ENCODE assay signal across 1 cellular context in the genomic region with DNA sequence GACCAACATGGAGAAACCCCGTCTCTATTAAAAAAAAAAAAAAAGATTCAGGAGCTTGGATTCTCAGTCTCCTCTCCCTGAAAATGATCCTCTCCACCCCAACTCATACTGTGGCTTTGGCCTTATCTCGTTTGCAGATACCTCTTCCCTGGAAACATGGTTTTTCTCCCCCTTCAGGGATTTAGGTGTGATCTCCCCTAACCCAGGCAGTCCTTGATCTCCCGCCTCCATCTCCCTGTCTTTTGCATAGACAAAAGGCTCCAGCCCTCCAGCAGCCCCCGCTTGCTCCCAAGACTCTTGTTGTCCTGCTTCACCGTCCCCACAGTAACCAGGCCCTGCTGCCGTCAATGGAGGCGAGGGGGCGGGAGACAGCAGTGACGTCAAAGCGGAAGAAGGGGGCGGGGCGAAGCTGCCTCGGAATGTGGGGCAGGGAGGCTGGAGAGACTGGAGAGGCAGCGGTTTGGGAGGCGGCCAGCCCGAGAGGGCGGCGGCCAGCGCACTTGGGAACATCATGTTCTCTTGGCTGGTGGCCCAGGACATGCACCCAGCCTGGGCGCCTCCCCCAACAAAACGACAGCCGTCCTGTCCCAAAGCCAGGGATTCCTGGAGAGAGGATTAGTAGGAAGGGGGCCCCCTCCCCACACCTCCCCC.
TF ChIP-seq lines count a peak whose summit lies in the region.

No MANE protein-coding gene starts in this region.

TF ChIP-seq in HepG2, 621 proteins besides CTCF, POLR2A, EP300 and RAD21 (continued from another document and continues in another):
- TF ChIP-seq PCBP2 (optimal IDR thresholded peaks at IDR 0.05; ENCODE audit: low read depth, low read length, poor library complexity, severe bottlenecking): no peak
- 0 out of 2 replicates have a peak, but pooled peaks have one; percentile 24 for TF ChIP-seq TRAFD1 (CRISPR knock-in tag; IDR thresholded peaks at IDR 0.05; ENCODE audit: borderline replicate concordance)
- peak; percentile 95 for TF ChIP-seq BCL6 (CRISPR knock-in tag; IDR thresholded peaks at IDR 0.05)
- no peak for TF ChIP-seq ZBTB49 (CRISPR knock-in tag; IDR thresholded peaks at IDR 0.05; ENCODE audit: borderline replicate concordance)
- no peak for TF ChIP-seq CSRNP1 (CRISPR knock-in tag; IDR thresholded peaks at IDR 0.05)
- TF ChIP-seq SRSF1 (optimal IDR thresholded peaks at IDR 0.05; ENCODE audit: low read depth, low read length): no peak
- TF ChIP-seq, protein P1, sequence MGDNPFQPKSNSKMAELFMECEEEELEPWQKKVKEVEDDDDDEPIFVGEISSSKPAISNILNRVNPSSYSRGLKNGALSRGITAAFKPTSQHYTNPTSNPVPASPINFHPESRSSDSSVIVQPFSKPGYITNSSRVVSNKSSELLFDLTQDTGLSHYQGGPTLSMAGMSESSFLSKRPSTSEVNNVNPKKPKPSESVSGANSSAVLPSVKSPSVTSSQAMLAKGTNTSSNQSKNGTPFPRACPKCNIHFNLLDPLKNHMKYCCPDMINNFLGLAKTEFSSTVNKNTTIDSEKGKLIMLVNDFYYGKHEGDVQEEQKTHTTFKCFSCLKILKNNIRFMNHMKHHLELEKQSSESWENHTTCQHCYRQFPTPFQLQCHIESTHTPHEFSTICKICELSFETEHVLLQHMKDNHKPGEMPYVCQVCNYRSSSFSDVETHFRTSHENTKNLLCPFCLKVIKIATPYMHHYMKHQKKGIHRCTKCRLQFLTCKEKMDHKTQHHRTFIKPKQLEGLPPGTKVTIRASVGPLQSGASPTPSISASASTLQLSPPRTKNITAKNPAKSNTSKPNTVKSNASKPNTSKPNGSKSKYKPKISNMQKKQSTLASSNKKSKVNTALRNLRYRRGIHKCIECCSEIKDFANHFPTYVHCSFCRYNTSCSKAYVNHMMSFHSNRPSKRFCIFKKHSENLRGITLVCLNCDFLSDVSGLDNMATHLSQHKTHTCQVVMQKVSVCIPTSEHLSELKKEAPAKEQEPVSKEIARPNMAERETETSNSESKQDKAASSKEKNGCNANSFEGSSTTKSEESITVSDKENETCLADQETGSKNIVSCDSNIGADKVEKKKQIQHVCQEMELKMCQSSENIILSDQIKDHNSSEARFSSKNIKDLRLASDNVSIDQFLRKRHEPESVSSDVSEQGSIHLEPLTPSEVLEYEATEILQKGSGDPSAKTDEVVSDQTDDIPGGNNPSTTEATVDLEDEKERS (CRISPR knock-in tag; IDR thresholded peaks at IDR 0.05): no peak; the same call in 1 of the 2 replicates
- no peak for TF ChIP-seq TCF12 (IDR thresholded peaks at IDR 0.05)
- no peak for TF ChIP-seq TCF12 (CRISPR knock-in tag; IDR thresholded peaks at IDR 0.05)
- no peak for TF ChIP-seq KAT8 (CRISPR knock-in tag; IDR thresholded peaks at IDR 0.05)
- no peak for TF ChIP-seq CENPBD1 (CRISPR knock-in tag; IDR thresholded peaks at IDR 0.05; ENCODE audit: borderline replicate concordance, low read depth)
- TF ChIP-seq ZNF530 (CRISPR knock-in tag; IDR thresholded peaks at IDR 0.05; ENCODE audit: low read depth): no peak
- no peak for TF ChIP-seq ZNF615 (CRISPR knock-in tag; IDR thresholded peaks at IDR 0.05; ENCODE audit: borderline replicate concordance)
- no peak for TF ChIP-seq ZNF589 (CRISPR knock-in tag; conservative IDR thresholded peaks at IDR 0.05)
- peak; percentile 43; the same call in 1 of the 2 replicates for TF ChIP-seq MXD3 (CRISPR knock-in tag; IDR thresholded peaks at IDR 0.05)
- TF ChIP-seq CENPX (CRISPR knock-in tag; IDR thresholded peaks at IDR 0.05): no peak
- no peak for TF ChIP-seq KLF16 (CRISPR knock-in tag; IDR thresholded peaks at IDR 0.05)
- TF ChIP-seq, protein P2, sequence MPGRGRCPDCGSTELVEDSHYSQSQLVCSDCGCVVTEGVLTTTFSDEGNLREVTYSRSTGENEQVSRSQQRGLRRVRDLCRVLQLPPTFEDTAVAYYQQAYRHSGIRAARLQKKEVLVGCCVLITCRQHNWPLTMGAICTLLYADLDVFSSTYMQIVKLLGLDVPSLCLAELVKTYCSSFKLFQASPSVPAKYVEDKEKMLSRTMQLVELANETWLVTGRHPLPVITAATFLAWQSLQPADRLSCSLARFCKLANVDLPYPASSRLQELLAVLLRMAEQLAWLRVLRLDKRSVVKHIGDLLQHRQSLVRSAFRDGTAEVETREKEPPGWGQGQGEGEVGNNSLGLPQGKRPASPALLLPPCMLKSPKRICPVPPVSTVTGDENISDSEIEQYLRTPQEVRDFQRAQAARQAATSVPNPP (CRISPR knock-in tag; IDR thresholded peaks at IDR 0.05): no peak
- TF ChIP-seq, protein P3, sequence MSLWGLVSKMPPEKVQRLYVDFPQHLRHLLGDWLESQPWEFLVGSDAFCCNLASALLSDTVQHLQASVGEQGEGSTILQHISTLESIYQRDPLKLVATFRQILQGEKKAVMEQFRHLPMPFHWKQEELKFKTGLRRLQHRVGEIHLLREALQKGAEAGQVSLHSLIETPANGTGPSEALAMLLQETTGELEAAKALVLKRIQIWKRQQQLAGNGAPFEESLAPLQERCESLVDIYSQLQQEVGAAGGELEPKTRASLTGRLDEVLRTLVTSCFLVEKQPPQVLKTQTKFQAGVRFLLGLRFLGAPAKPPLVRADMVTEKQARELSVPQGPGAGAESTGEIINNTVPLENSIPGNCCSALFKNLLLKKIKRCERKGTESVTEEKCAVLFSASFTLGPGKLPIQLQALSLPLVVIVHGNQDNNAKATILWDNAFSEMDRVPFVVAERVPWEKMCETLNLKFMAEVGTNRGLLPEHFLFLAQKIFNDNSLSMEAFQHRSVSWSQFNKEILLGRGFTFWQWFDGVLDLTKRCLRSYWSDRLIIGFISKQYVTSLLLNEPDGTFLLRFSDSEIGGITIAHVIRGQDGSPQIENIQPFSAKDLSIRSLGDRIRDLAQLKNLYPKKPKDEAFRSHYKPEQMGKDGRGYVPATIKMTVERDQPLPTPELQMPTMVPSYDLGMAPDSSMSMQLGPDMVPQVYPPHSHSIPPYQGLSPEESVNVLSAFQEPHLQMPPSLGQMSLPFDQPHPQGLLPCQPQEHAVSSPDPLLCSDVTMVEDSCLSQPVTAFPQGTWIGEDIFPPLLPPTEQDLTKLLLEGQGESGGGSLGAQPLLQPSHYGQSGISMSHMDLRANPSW (CRISPR knock-in tag; IDR thresholded peaks at IDR 0.05; ENCODE audit: borderline replicate concordance): no peak
- no peak for TF ChIP-seq CBX1 (IDR thresholded peaks at IDR 0.05; ENCODE audit: low read depth)
- no peak for TF ChIP-seq HIVEP1 (CRISPR knock-in tag; IDR thresholded peaks at IDR 0.05)
- no peak for TF ChIP-seq DNMT1 (CRISPR knock-in tag; IDR thresholded peaks at IDR 0.05)
- no peak for TF ChIP-seq ZNF224 (CRISPR knock-in tag; IDR thresholded peaks at IDR 0.05)
- TF ChIP-seq ZNF619 (CRISPR knock-in tag; IDR thresholded peaks at IDR 0.05): no peak
- no peak for TF ChIP-seq SMC3 (IDR thresholded peaks at IDR 0.05; ENCODE audit: low read length)
- TF ChIP-seq NR2F6 (IDR thresholded peaks at IDR 0.05): no peak
- TF ChIP-seq NR2F6 (CRISPR knock-in tag; IDR thresholded peaks at IDR 0.05): no peak
- no peak for TF ChIP-seq BHLHE40 (IDR thresholded peaks at IDR 0.05; ENCODE audit: low read length)
- TF ChIP-seq BRCA1 (CRISPR knock-in tag; IDR thresholded peaks at IDR 0.05): no peak
- no peak for TF ChIP-seq MAFF (IDR thresholded peaks at IDR 0.05; ENCODE audit: low read depth, low read length)
- no peak; the same call in none of the 2 replicates for TF ChIP-seq SALL1 (CRISPR knock-in tag; IDR thresholded peaks at IDR 0.05)
- no peak for TF ChIP-seq ATAD3A (CRISPR knock-in tag; IDR thresholded peaks at IDR 0.05)
- TF ChIP-seq SP4 (CRISPR knock-in tag; IDR thresholded peaks at IDR 0.05): peak; percentile 63
- TF ChIP-seq ELF1 (CRISPR knock-in tag; IDR thresholded peaks at IDR 0.05): peak; percentile 70
- TF ChIP-seq FUBP1 (CRISPR knock-in tag; IDR thresholded peaks at IDR 0.05; ENCODE audit: borderline replicate concordance): no peak
- TF ChIP-seq PHB2 (IDR thresholded peaks at IDR 0.05; ENCODE audit: partially characterized antibody): no peak
- TF ChIP-seq SNRNP70 (IDR thresholded peaks at IDR 0.05; ENCODE audit: low read depth, low read length): no peak
- TF ChIP-seq ZNF75D (CRISPR knock-in tag; IDR thresholded peaks at IDR 0.05; ENCODE audit: borderline replicate concordance): no peak
- TF ChIP-seq ZNF816 (CRISPR knock-in tag; IDR thresholded peaks at IDR 0.05; ENCODE audit: borderline replicate concordance): no peak
- TF ChIP-seq CHD2 (IDR thresholded peaks at IDR 0.05; ENCODE audit: low read depth, low read length): 0 out of 2 replicates have a peak, but pooled peaks have one; percentile 10
- TF ChIP-seq, protein P4, sequence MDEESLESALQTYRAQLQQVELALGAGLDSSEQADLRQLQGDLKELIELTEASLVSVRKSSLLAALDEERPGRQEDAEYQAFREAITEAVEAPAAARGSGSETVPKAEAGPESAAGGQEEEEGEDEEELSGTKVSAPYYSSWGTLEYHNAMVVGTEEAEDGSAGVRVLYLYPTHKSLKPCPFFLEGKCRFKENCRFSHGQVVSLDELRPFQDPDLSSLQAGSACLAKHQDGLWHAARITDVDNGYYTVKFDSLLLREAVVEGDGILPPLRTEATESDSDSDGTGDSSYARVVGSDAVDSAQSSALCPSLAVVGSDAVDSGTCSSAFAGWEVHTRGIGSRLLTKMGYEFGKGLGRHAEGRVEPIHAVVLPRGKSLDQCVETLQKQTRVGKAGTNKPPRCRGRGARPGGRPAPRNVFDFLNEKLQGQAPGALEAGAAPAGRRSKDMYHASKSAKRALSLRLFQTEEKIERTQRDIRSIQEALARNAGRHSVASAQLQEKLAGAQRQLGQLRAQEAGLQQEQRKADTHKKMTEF (CRISPR knock-in tag; IDR thresholded peaks at IDR 0.05): 0 out of 2 replicates have a peak, but pooled peaks have one; percentile 18
- TF ChIP-seq, protein P5, sequence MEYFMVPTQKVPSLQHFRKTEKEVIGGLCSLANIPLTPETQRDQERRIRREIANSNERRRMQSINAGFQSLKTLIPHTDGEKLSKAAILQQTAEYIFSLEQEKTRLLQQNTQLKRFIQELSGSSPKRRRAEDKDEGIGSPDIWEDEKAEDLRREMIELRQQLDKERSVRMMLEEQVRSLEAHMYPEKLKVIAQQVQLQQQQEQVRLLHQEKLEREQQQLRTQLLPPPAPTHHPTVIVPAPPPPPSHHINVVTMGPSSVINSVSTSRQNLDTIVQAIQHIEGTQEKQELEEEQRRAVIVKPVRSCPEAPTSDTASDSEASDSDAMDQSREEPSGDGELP (IDR thresholded peaks at IDR 0.05; ENCODE audit: borderline replicate concordance, low read depth): no peak
